In genomic region chr9:4026925-4027324, GRCh38 we compare ENCODE assay signal across 21 cellular contexts.
"Had no signal": no experiment of that assay in that cellular context is flagged by ENCODE, and none has a peak within 500 bp of the region (broad histone marks: within the 10 kb centered on the region; RNA-seq: fewer than 3 reads in every experiment).

No MANE protein-coding gene starts in this region.

- H3K27ac Mint-ChIP-seq: dendritic cell treated with granulocyte-macrophage colony-stimulating factor and Interleukin-4, amounts not matched to agents 40 ng/mL and 50 ng/mL, for 4 days; effector memory CD8-positive, alpha-beta T cell; immature natural killer cell; naive thymus-derived CD8-positive, alpha-beta T cell; neural progenitor cell; stimulated activated memory B cell treated with anti-CD40 and anti-IgM and Interleukin-4, amounts not matched to agents 10 μg/mL and 1 μg/mL and 100 μg/mL, for 72 hours; stimulated activated naive CD8-positive, alpha-beta T cell treated with anti-CD3 and anti-CD28 coated beads, Interleukin-15, amount 100 ng/mL, for 72 hours had no signal

- ATAC-seq: effector memory CD8-positive, alpha-beta T cell; gastroesophageal sphincter; naive thymus-derived CD8-positive, alpha-beta T cell; sciatic nerve; stimulated activated memory B cell treated with anti-CD40 and anti-IgM and Interleukin-4, amounts not matched to agents 10 μg/mL and 1 μg/mL and 100 μg/mL, for 72 hours; stimulated activated naive CD8-positive, alpha-beta T cell treated with anti-CD3 and anti-CD28 coated beads, Interleukin-15, amount 100 ng/mL, for 72 hours had no signal

- H3K4me3 Mint-ChIP-seq: dendritic cell treated with granulocyte-macrophage colony-stimulating factor and Interleukin-4, amounts not matched to agents 40 ng/mL and 50 ng/mL, for 4 days; effector memory CD8-positive, alpha-beta T cell; immature natural killer cell; naive thymus-derived CD8-positive, alpha-beta T cell; neural progenitor cell; stimulated activated memory B cell treated with anti-CD40 and anti-IgM and Interleukin-4, amounts not matched to agents 10 μg/mL and 1 μg/mL and 100 μg/mL, for 72 hours; stimulated activated naive CD8-positive, alpha-beta T cell treated with anti-CD3 and anti-CD28 coated beads, Interleukin-15, amount 100 ng/mL, for 72 hours had no signal

- DNase-seq: cerebellar nuclear complex; effector memory CD8-positive, alpha-beta T cell; esophagus squamous epithelium; foreskin fibroblast; glutamatergic neuron; immature natural killer cell; mammary epithelial cell; naive thymus-derived CD8-positive, alpha-beta T cell; nucleus accumbens; psoas muscle; spleen; stimulated activated CD4-positive, alpha-beta T cell treated with anti-CD3 and anti-CD28 coated beads, Interleukin-15, amount 100 ng/mL, for 24 hours; stimulated activated CD4-positive, alpha-beta T cell treated with anti-CD3 and anti-CD28 coated beads, Interleukin-1b, Interleukin-23, amount 100 ng/mL, for 48 hours; stimulated activated CD4-positive, alpha-beta T cell treated with anti-CD3 and anti-CD28 coated beads, Interleukin-4, amount 100 ng/mL, for 24 hours; stimulated activated naive CD8-positive, alpha-beta T cell treated with anti-CD3 and anti-CD28 coated beads, Interleukin-15, amount 100 ng/mL, for 72 hours; testis had no signal

- H3K27me3 Mint-ChIP-seq: dendritic cell treated with granulocyte-macrophage colony-stimulating factor and Interleukin-4, amounts not matched to agents 40 ng/mL and 50 ng/mL, for 4 days; stimulated activated naive CD8-positive, alpha-beta T cell treated with anti-CD3 and anti-CD28 coated beads, Interleukin-15, amount 100 ng/mL, for 72 hours had no signal

- H3K36me3 Mint-ChIP-seq: immature natural killer cell; naive thymus-derived CD8-positive, alpha-beta T cell; stimulated activated memory B cell treated with anti-CD40 and anti-IgM and Interleukin-4, amounts not matched to agents 10 μg/mL and 1 μg/mL and 100 μg/mL, for 72 hours had no signal

- H3K9me3 Mint-ChIP-seq: dendritic cell treated with granulocyte-macrophage colony-stimulating factor and Interleukin-4, amounts not matched to agents 40 ng/mL and 50 ng/mL, for 4 days; effector memory CD8-positive, alpha-beta T cell; stimulated activated memory B cell treated with anti-CD40 and anti-IgM and Interleukin-4, amounts not matched to agents 10 μg/mL and 1 μg/mL and 100 μg/mL, for 72 hours; stimulated activated naive CD8-positive, alpha-beta T cell treated with anti-CD3 and anti-CD28 coated beads, Interleukin-15, amount 100 ng/mL, for 72 hours had no signal

- H3K4me1 Mint-ChIP-seq: immature natural killer cell; naive thymus-derived CD8-positive, alpha-beta T cell; stimulated activated memory B cell treated with anti-CD40 and anti-IgM and Interleukin-4, amounts not matched to agents 10 μg/mL and 1 μg/mL and 100 μg/mL, for 72 hours; stimulated activated naive CD8-positive, alpha-beta T cell treated with anti-CD3 and anti-CD28 coated beads, Interleukin-15, amount 100 ng/mL, for 72 hours had no signal
